ENCODE assay signal across 8 cellular contexts in genomic region chr12:14395059-14395778, GRCh38. TPM values are rescaled to one million over a fixed set of nuclear protein-coding genes. Genes with fewer than 3 reads are reported as not detected.
DNase-seq lines count a peak whose midpoint lies in the region; ATAC-seq and TF ChIP-seq lines count a peak whose summit lies in the region.

No MANE protein-coding gene starts in this region.

- intact Hi-C loops in sigmoid colon (cut with DNase I), result no loop called here

- no peak for TF ChIP-seq EP300 in sigmoid colon (IDR thresholded peaks at IDR 0.05)

- H3K4me1 ChIP-seq in DOHH2 (ENCODE audit: control insufficient read depth, low read length) (peaks cover 64% of the 10 kb centered on the region), HUES48 (ENCODE audit: control insufficient read depth, insufficient read depth, low read length) (peaks cover 69% of the 10 kb centered on the region), sigmoid colon (peaks cover 0 to 57% (median 43%) of the 10 kb centered on the region in 4 donors)

- H3K9me3 ChIP-seq in DOHH2 (ENCODE audit: control insufficient read depth, insufficient read depth, low read length) (peaks cover 37% of the 10 kb centered on the region; the same call in 1 of the 2 replicates), HUES48 (ENCODE audit: control insufficient read depth, insufficient read depth, low read length) (no peaks in the 10 kb centered on the region), sigmoid colon (peaks cover 0 to 10% (median 3%) of the 10 kb centered on the region in 4 donors)

- H3F3A ChIP-seq in DOHH2 (ENCODE audit: control insufficient read depth, insufficient read depth), result peaks cover 30% of the 10 kb centered on the region

- TF ChIP-seq CTCF in DOHH2 (IDR thresholded peaks at IDR 0.05; ENCODE audit: low read depth, low read length, poor library complexity, severe bottlenecking) (peak; percentile 15), sigmoid colon (IDR thresholded peaks at IDR 0.05) (no peak)

- H4K20me1 ChIP-seq in DOHH2 (ENCODE audit: control insufficient read depth, insufficient read depth, low read depth, low read length), result no peaks in the 10 kb centered on the region

- H3K27me3 ChIP-seq in DOHH2 (ENCODE audit: control insufficient read depth, low read length), result no peaks in the 10 kb centered on the region
- no peaks in the 10 kb centered on the region for H3K27me3 ChIP-seq in HUES48 (ENCODE audit: control insufficient read depth, insufficient read depth, low read length)
- no peaks in the 10 kb centered on the region for H3K27me3 ChIP-seq in sigmoid colon

- ATAC-seq in GM21423 (IDR thresholded peaks at IDR 0.05; ENCODE audit: unreplicated experiment), result peak; percentile 52

- H3K9me2 ChIP-seq in DOHH2 (replicated peaks; ENCODE audit: control insufficient read depth, low read length), result no peaks in the 10 kb centered on the region

- no peak for TF ChIP-seq POLR2A in sigmoid colon (IDR thresholded peaks at IDR 0.05)

- 50 to 69% methylated on average over 3 of the region's 3 CpGs for WGBS in sigmoid colon, 2 donors

- H3K36me3 ChIP-seq in DOHH2 (ENCODE audit: control insufficient read depth, low read length) (peaks cover 71% of the 10 kb centered on the region), HUES48 (ENCODE audit: control insufficient read depth, insufficient read depth, low read length) (no peaks in the 10 kb centered on the region; the same call in 1 of the 2 replicates), sigmoid colon (no peaks in the 10 kb centered on the region)

- H3K79me2 ChIP-seq in DOHH2 (ENCODE audit: control insufficient read depth, low read length), result peaks cover 97% of the 10 kb centered on the region

- H3K27ac ChIP-seq in DOHH2 (ENCODE audit: low read depth, low read length) (peak overlapping the region; percentile 76), HUES48 (ENCODE audit: low read depth, low read length) (peak overlapping the region; percentile 83), cingulate gyrus (ENCODE audit: low read depth, low read length) (peak overlapping the region; percentile 19), sigmoid colon (peak overlapping the region; percentile 64 to 80 (median 73))

- H3K4me2 ChIP-seq in DOHH2 (ENCODE audit: low read length), result peak overlapping the region; percentile 69

- DNase-seq in sigmoid colon (no peak), NCI-H510A treated with DMSO at 0.1 percent for 48 hours (lab: John Stamatoyannopoulos, UW) (no peak), NCI-H1417 treated with DMSO at 0.1 percent for 48 hours (lab: John Stamatoyannopoulos, UW) (no peak)
- no peak for DNase-seq in activated CD4-positive, CD25-positive, alpha-beta regulatory T cell treated with anti-CD3 and anti-CD28 coated beads, Interleukin-2, amount 50 U/mL, for 72 hours

- no peak overlapping the region for H3K9ac ChIP-seq in HUES48 (ENCODE audit: low read depth, low read length)

- H3K4me3 ChIP-seq in DOHH2 (ENCODE audit: low read length) (peak overlapping the region; percentile 66), HUES48 (ENCODE audit: low read depth, low read length) (no peak overlapping the region), sigmoid colon (peak overlapping the region in 3 of 4 donors; percentile 3 to 23 (median 11))

RNA-seq across cellular contexts. Expression of gene ATF7IP, which starts 29.7 kb away (rescaled TPM):
- total RNA-seq in sigmoid colon, result 10 to 100 TPM; 27.7 to 58.4 (median 44.6) TPM
- 10 to 100 TPM in 1 of 3 donors, 1 to 10 TPM in 2; 3.0 to 17.0 (median 3.6) TPM for polyA plus RNA-seq in sigmoid colon

Comparison
In these comparisons a context has a peak if more than half of its experiments do, and no peak if none do; other contexts are left out.
1. H3K27ac ChIP-seq: peak in every context shown above with its lines; median percentile 83 in HUES48; 76 in DOHH2; 73 in sigmoid colon; 19 in cingulate gyrus.